ENCODE assay signal across 7 cellular contexts in the genomic region with DNA sequence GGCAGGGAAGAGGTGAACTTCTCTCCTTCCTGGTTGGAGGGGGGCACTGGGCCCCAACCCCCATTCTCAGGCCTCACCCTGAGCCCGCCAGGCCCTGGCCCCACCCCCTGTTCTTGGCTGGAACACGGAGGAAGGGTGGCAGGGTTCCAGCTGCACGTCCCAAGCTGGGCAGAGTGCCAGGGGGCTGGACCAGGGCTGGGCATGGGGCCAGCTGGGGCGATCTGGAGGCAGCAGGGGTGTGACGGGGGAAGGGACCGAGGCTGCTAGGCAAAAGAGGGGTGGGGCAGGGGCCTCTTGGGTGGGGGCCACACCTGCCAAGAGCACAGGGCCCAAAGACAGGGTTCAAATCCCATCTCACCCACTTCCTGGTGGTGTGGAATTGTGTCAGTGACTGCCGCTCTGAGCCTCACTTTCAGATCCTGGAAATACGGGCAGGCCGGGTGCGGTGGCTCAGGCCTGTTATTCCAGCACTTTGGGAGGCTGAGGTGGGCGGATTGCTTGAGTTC. TPM values are rescaled to one million over a fixed set of nuclear protein-coding genes. Genes with fewer than 3 reads are reported as not detected.
DNase-seq lines count a peak whose midpoint lies in the region; ATAC-seq and TF ChIP-seq lines count a peak whose summit lies in the region.

No MANE protein-coding gene starts in this region.

- H3K36me3 ChIP-seq in Panc1 (ENCODE audit: control insufficient read depth, insufficient read depth, low read length) (no peaks in the 10 kb centered on the region), mucosa of descending colon (ENCODE audit: low read depth) (no peaks in the 10 kb centered on the region)

- no TSS peak for BruUV-seq in Panc1 (replicated peaks; lab: Mats Ljungman, UMichigan)

- H3K4me1 ChIP-seq in Panc1 (ENCODE audit: control insufficient read depth, insufficient read depth, low read length) (no peaks in the 10 kb centered on the region), mucosa of descending colon (ENCODE audit: low read depth) (peaks cover 55% of the 10 kb centered on the region)

- H3K27me3 ChIP-seq in Panc1 (ENCODE audit: control insufficient read depth, insufficient read depth, low read length), result no peaks in the 10 kb centered on the region; the same call in 1 of the 2 replicates

- TF ChIP-seq CTCF in Panc1 (IDR thresholded peaks at IDR 0.05) (no peak), epithelial cell of esophagus (IDR thresholded peaks at IDR 0.05; ENCODE audit: insufficient read depth, low read depth, low read length, missing control alignments) (no peak), mucosa of descending colon (IDR thresholded peaks at IDR 0.05) (no peak)

- in situ Hi-C loops in Panc1 (cut with HindIII; ENCODE audit: low pct_unique_long_range_greater_than_20kb, low sequenced_read_pairs), result no loop called here

- H3K4me3 ChIP-seq in Panc1 (ENCODE audit: low read depth in 2 of 2, low read length in 2 of 2) (0 out of 4 replicates have a peak overlapping the region, but pooled peaks of 1 of the 2 experiments have one; percentile 16), epithelial cell of esophagus (ENCODE audit: low read length) (no peak overlapping the region), mucosa of descending colon (no peak overlapping the region)

- ATAC-seq in Panc1 (peak; percentile 39; the same call in 1 of the 2 replicates), mucosa of descending colon (peak; percentile 80), GM18519 (IDR thresholded peaks at IDR 0.05; ENCODE audit: low FRiP score, unreplicated experiment) (no peak), HG03159 (IDR thresholded peaks at IDR 0.05; ENCODE audit: unreplicated experiment) (no peak), HG03565 (IDR thresholded peaks at IDR 0.05; ENCODE audit: unreplicated experiment) (no peak)

- CTCF ChIA-PET in Panc1 (lab: Charles Lee), result interaction anchor here (0.7 kb wide), 1 partner anchor 89 kb away, joined by 8 read pairs; no protein-coding TSS in a partner anchor

- H3K9me3 ChIP-seq in Panc1 (ENCODE audit: control insufficient read depth, insufficient read depth, low read depth, low read length) (no peaks in the 10 kb centered on the region), mucosa of descending colon (no peaks in the 10 kb centered on the region)

- H3K27ac ChIP-seq in Panc1 (ENCODE audit: low read length), result no peak overlapping the region

- POLR2A ChIA-PET in Panc1 (lab: Charles Lee), result interaction anchor here (0.6 kb wide), 2 partner anchors 117 to 224 kb away, joined by 4 to 6 read pairs; no protein-coding TSS in a partner anchor

- peak in 75 of 76 experiments; percentile 58 to 100 (median 97) for DNase-seq in HUDEP-2 (lab: John Stamatoyannopoulos, UW; ENCODE audit: unreplicated experiment in 76 of 76)
- DNase-seq in Panc1 (ENCODE audit: low read depth, low spot score), result no peak
- peak; percentile 83 for DNase-seq in epithelial cell of esophagus (ENCODE audit: low read depth)
- peak; percentile 96 to 100 (median 97) for DNase-seq in mucosa of descending colon

- intact Hi-C loops in Panc1 (cut with micrococcal nuclease; ENCODE audit: unreplicated experiment), result no loop called here
- intact Hi-C loops in mucosa of descending colon (cut with DNase I, micrococcal nuclease), result no loop called here

RNA-seq across cellular contexts. Expression of gene HIF3A, which starts 2.2 kb away (rescaled TPM):
- total RNA-seq in Panc1 (2021; ENCODE audit: unreplicated experiment) (not detected), mucosa of descending colon (10 to 100 TPM in 2 of 3 donors, 1 to 10 TPM in 1; 4.9 to 96.1 (median 19.0) TPM)
- not detected for polyA plus RNA-seq in Panc1 (2012; ENCODE audit: insufficient read length)

RNA-seq across cellular contexts. Expression of gene PPP5C, which starts 47.8 kb away (rescaled TPM):
- total RNA-seq in Panc1 (2021; ENCODE audit: unreplicated experiment) (58.1 TPM), mucosa of descending colon (10 to 100 TPM; 55.3 to 71.6 (median 59.4) TPM)
- 60.4 TPM for polyA plus RNA-seq in Panc1 (2012; ENCODE audit: insufficient read length)

Comparison
In these comparisons a context has a peak if more than half of its experiments do, and no peak if none do; other contexts are left out.
1. ATAC-seq: peak in Panc1 (single experiment) and mucosa of descending colon (single experiment); none in GM18519 (single experiment), HG03159 (single experiment) and HG03565 (single experiment).